20 cellular contexts compared by ENCODE assay signal in genomic region chr1:115323366-115324004, GRCh38. TPM values are rescaled to one million over a fixed set of nuclear protein-coding genes. Genes with fewer than 3 reads are reported as not detected.
A peak's percentile ranks its signal among the peaks of the same experiment; 100 is the strongest.
DNase-seq lines count a peak whose midpoint lies in the region; ATAC-seq, FAIRE-seq and TF ChIP-seq lines count a peak whose summit lies in the region.
"Had no signal": no experiment of that assay in that cellular context is flagged by ENCODE, and none has a peak within 500 bp of the region (broad histone marks: within the 10 kb centered on the region; RNA-seq: fewer than 3 reads in every experiment).

No MANE protein-coding gene starts in this region.

- no peak for TF ChIP-seq RAD21 in SK-N-SH (IDR thresholded peaks at IDR 0.05; ENCODE audit: low read length)

- ATAC-seq in GM21447 (IDR thresholded peaks at IDR 0.05; ENCODE audit: unreplicated experiment) (no peak), GM21529 (IDR thresholded peaks at IDR 0.05; ENCODE audit: unreplicated experiment) (no peak)
- ATAC-seq: naive thymus-derived CD4-positive, alpha-beta T cell; stimulated activated effector memory CD8-positive, alpha-beta T cell treated with anti-CD3 and anti-CD28 coated beads, Interleukin-12 subunit alpha, Interleukin-12 subunit beta, amount 100 ng/mL, for 72 hours had no signal

- H3K27ac ChIP-seq in breast epithelium = no peak overlapping the region
- peak overlapping the region in 1 of 2 experiments; percentile 64; a peak in 2 of 4 replicates for H3K27ac ChIP-seq in SK-N-SH (ENCODE audit: low read depth in 2 of 2, low read length in 1 of 2)
- H3K27ac ChIP-seq: cardiac muscle cell, tibial artery had no signal

- no peaks in the 10 kb centered on the region for H3K36me3 Mint-ChIP-seq in MCF 10A (ENCODE audit: insufficient read depth, unreplicated experiment)
- H3K36me3 Mint-ChIP-seq: activated naive CD4-positive, alpha-beta T cell treated with anti-CD3 and anti-CD28 coated beads, Interleukin-2, amount 50 U/mL, for 24 hours; CD4-positive, CD25-positive, alpha-beta regulatory T cell; stimulated activated effector memory CD8-positive, alpha-beta T cell treated with anti-CD3 and anti-CD28 coated beads, Interleukin-12 subunit alpha, Interleukin-12 subunit beta, amount 100 ng/mL, for 72 hours had no signal

- WGBS in SK-N-SH (ENCODE audit: low lambda C conversion rate) = 58% methylated on average over 2 of the region's 2 CpGs

- CTCF ChIA-PET in MCF 10A (lab: Yijun Ruan, JAX) = interaction anchor here (0.6 to 1.1 kb wide), 2 partner anchors 77 to 146 kb away, joined by 3 to 5 read pairs; no protein-coding TSS in a partner anchor
- CTCF ChIA-PET in SK-N-SH (lab: Yijun Ruan, JAX) = interaction anchor here (0.6 to 1.0 kb wide), 2 partner anchors 184 to 441 kb away, joined by 3 read pairs; no protein-coding TSS in a partner anchor

- FAIRE-seq in urothelium cell line (lab: Jason Lieb, UNC) = peak; percentile 13
- FAIRE-seq: A204.1 had no signal

- no peak for TF ChIP-seq POLR2A in breast epithelium (IDR thresholded peaks at IDR 0.05)

- TF ChIP-seq CTCF in MCF 10A (IDR thresholded peaks at IDR 0.05; ENCODE audit: unreplicated experiment) (no peak), breast epithelium (IDR thresholded peaks at IDR 0.05) (no peak), SK-N-SH (IDR thresholded peaks at IDR 0.05) (no peak), foreskin fibroblast (IDR thresholded peaks at IDR 0.05; ENCODE audit: low read depth, low read length) (no peak)

- H3K9me3 ChIP-seq in breast epithelium = no peaks in the 10 kb centered on the region
- H3K9me3 ChIP-seq in SK-N-SH = no peaks in the 10 kb centered on the region
- H3K9me3 ChIP-seq: tibial artery had no signal

- TF ChIP-seq EP300 in SK-N-SH (IDR thresholded peaks at IDR 0.05; ENCODE audit: borderline replicate concordance in 1 of 2, low read depth in 1 of 2, low read length in 1 of 2) = no peak

- H3K4me3 ChIP-seq in breast epithelium = no peak overlapping the region
- no peak overlapping the region for H3K4me3 ChIP-seq in SK-N-SH (ENCODE audit: low read depth in 2 of 2, low read length in 1 of 2)
- H3K4me3 ChIP-seq in foreskin fibroblast (ENCODE audit: low read depth in 1 of 2, low read length in 2 of 2) = no peak overlapping the region
- H3K4me3 ChIP-seq: cardiac muscle cell, tibial artery had no signal

- peak; percentile 24 for DNase-seq in MCF 10A (ENCODE audit: unreplicated experiment)
- DNase-seq in breast epithelium (ENCODE audit: low spot score in 2 of 2) = no peak
- DNase-seq in SK-N-SH = no peak
- peak; percentile 50 to 55 for DNase-seq in foreskin fibroblast
- DNase-seq in urothelium cell line (ENCODE audit: low spot score) = no peak
- no peak for DNase-seq in SW480 (ENCODE audit: low spot score)
- DNase-seq: activated CD4-positive, alpha-beta T cell treated with anti-CD3 and anti-CD28 coated beads, Interleukin-2, amount 50 U/mL, for 4 hours; activated T-cell treated with anti-CD3 and anti-CD28 coated beads, Interleukin-2, amount 50 U/mL, for 1 hour; CD4-positive, CD25-positive, alpha-beta regulatory T cell; effector CD8-positive, alpha-beta T cell; naive thymus-derived CD4-positive, alpha-beta T cell; NCI-H1436; NK-92 treated with Interleukin-12 subunit alpha and Interleukin-12 subunit beta, amount 100 ng/mL, for 24 hours; tibial artery had no signal

- no peaks in the 10 kb centered on the region for H3K9me3 Mint-ChIP-seq in MCF 10A (ENCODE audit: unreplicated experiment)
- H3K9me3 Mint-ChIP-seq: activated naive CD4-positive, alpha-beta T cell treated with anti-CD3 and anti-CD28 coated beads, Interleukin-2, amount 50 U/mL, for 24 hours; stimulated activated effector memory CD8-positive, alpha-beta T cell treated with anti-CD3 and anti-CD28 coated beads, Interleukin-12 subunit alpha, Interleukin-12 subunit beta, amount 100 ng/mL, for 72 hours had no signal

- H2AFZ ChIP-seq in SK-N-SH (ENCODE audit: low read depth) = no peak overlapping the region

- POLR2A ChIA-PET in MCF 10A (lab: Yijun Ruan, JAX) = interaction anchor here (1.7 to 4.9 kb wide), 2 partner anchors 9 to 14 kb away, joined by 3 to 14 read pairs; partner anchors contain the start of gene NGF
- POLR2A ChIA-PET in SK-N-SH (lab: Yijun Ruan, JAX) = no interaction called here

- H3K4me3 Mint-ChIP-seq in MCF 10A (ENCODE audit: unreplicated experiment) = no peak overlapping the region
- H3K4me3 Mint-ChIP-seq: activated naive CD4-positive, alpha-beta T cell treated with anti-CD3 and anti-CD28 coated beads, Interleukin-2, amount 50 U/mL, for 24 hours; CD4-positive, CD25-positive, alpha-beta regulatory T cell; naive thymus-derived CD4-positive, alpha-beta T cell; stimulated activated effector memory CD8-positive, alpha-beta T cell treated with anti-CD3 and anti-CD28 coated beads, Interleukin-12 subunit alpha, Interleukin-12 subunit beta, amount 100 ng/mL, for 72 hours had no signal

- H3K9ac ChIP-seq in SK-N-SH = peak overlapping the region; percentile 2; the same call in 1 of the 2 replicates

- H3K4me1 Mint-ChIP-seq in MCF 10A (ENCODE audit: insufficient read depth, unreplicated experiment) = peaks cover 6% of the 10 kb centered on the region
- H3K4me1 Mint-ChIP-seq: activated naive CD4-positive, alpha-beta T cell treated with anti-CD3 and anti-CD28 coated beads, Interleukin-2, amount 50 U/mL, for 24 hours; CD4-positive, CD25-positive, alpha-beta regulatory T cell; naive thymus-derived CD4-positive, alpha-beta T cell; stimulated activated effector memory CD8-positive, alpha-beta T cell treated with anti-CD3 and anti-CD28 coated beads, Interleukin-12 subunit alpha, Interleukin-12 subunit beta, amount 100 ng/mL, for 72 hours had no signal

- H3K79me2 ChIP-seq in SK-N-SH (ENCODE audit: insufficient read depth) = peaks cover 100% of the 10 kb centered on the region

- H3K4me1 ChIP-seq in breast epithelium = no peaks in the 10 kb centered on the region
- H3K4me1 ChIP-seq in SK-N-SH (ENCODE audit: control insufficient read depth in 1 of 2, insufficient read depth in 2 of 2, low read depth in 1 of 2, low read length in 1 of 2) = peaks cover 13 to 45% of the 10 kb centered on the region in 2 experiments; a peak in 3 of 4 replicates

- no peaks in the 10 kb centered on the region for H3K27me3 ChIP-seq in breast epithelium
- no peaks in the 10 kb centered on the region for H3K27me3 ChIP-seq in SK-N-SH (ENCODE audit: insufficient read depth)
- H3K27me3 ChIP-seq: tibial artery had no signal

- peaks cover 3% of the 10 kb centered on the region for H3F3A ChIP-seq in SK-N-SH (replicated peaks; ENCODE audit: insufficient read depth)

- no peaks in the 10 kb centered on the region for H3K9me2 ChIP-seq in SK-N-SH

- no peak overlapping the region for H3K4me2 ChIP-seq in SK-N-SH

- H3K27ac Mint-ChIP-seq in MCF 10A (ENCODE audit: low read depth, unreplicated experiment) = no peak overlapping the region
- H3K27ac Mint-ChIP-seq: activated naive CD4-positive, alpha-beta T cell treated with anti-CD3 and anti-CD28 coated beads, Interleukin-2, amount 50 U/mL, for 24 hours; CD4-positive, CD25-positive, alpha-beta regulatory T cell; naive thymus-derived CD4-positive, alpha-beta T cell; stimulated activated effector memory CD8-positive, alpha-beta T cell treated with anti-CD3 and anti-CD28 coated beads, Interleukin-12 subunit alpha, Interleukin-12 subunit beta, amount 100 ng/mL, for 72 hours had no signal

- H4K20me1 ChIP-seq in SK-N-SH (ENCODE audit: insufficient read depth) = no peaks in the 10 kb centered on the region

- no peaks in the 10 kb centered on the region for H3K27me3 Mint-ChIP-seq in MCF 10A (ENCODE audit: insufficient read depth, unreplicated experiment)

- intact Hi-C loops in MCF 10A (cut with micrococcal nuclease) = no loop called here
- intact Hi-C loops in breast epithelium (cut with DNase I; ENCODE audit: low total_unique reads) = no loop called here

- H3K36me3 ChIP-seq in breast epithelium (no peaks in the 10 kb centered on the region), SK-N-SH (replicated peaks in 1 of 2; ENCODE audit: control insufficient read depth in 1 of 2, insufficient read depth in 2 of 2, low read length in 1 of 2) (peaks cover 2 to 9% of the 10 kb centered on the region in 2 experiments)
- H3K36me3 ChIP-seq: cardiac muscle cell, tibial artery had no signal

- no TSS peak for BruUV-seq in MCF 10A (replicated peaks; lab: Mats Ljungman, UMichigan)

TF ChIP-seq in SK-N-SH, 30 proteins besides CTCF, POLR2A, EP300 and RAD21:
- TF ChIP-seq JUND (IDR thresholded peaks at IDR 0.05) (0 out of 2 replicates have a peak, but pooled peaks have one; percentile 9), USF2 (IDR thresholded peaks at IDR 0.05; ENCODE audit: borderline replicate concordance, low read depth, low read length) (no peak), RXRA (IDR thresholded peaks at IDR 0.05; ENCODE audit: borderline replicate concordance, low read depth) (no peak)
- TF ChIP-seq, protein P1, sequence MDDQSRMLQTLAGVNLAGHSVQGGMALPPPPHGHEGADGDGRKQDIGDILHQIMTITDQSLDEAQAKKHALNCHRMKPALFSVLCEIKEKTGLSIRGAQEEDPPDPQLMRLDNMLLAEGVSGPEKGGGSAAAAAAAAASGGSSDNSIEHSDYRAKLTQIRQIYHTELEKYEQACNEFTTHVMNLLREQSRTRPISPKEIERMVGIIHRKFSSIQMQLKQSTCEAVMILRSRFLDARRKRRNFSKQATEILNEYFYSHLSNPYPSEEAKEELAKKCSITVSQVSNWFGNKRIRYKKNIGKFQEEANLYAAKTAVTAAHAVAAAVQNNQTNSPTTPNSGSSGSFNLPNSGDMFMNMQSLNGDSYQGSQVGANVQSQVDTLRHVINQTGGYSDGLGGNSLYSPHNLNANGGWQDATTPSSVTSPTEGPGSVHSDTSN (IDR thresholded peaks at IDR 0.05) = peak; percentile 19; the same call in 1 of the 2 replicates

RNA-seq across cellular contexts. Expression of gene NGF, which starts 14.6 kb away (rescaled TPM):
- 1.1 and 3.2 TPM in 2 replicates for total RNA-seq in MCF 10A (2022)
- 1 to 10 TPM in 2 of 3 donors, under 1 TPM in 1; 0.64 to 7.2 (median 3.4) TPM for total RNA-seq in breast epithelium
- polyA plus RNA-seq in SK-N-SH (2012; rRNA removed) = 53.7 and 75.8 TPM in 2 replicates
- polyA plus RNA-seq in SK-N-SH (2012; cell fraction: cytosol; rRNA removed) = 44.0 and 44.5 TPM in 2 replicates
- polyA plus RNA-seq in SK-N-SH (2012; cell fraction: nucleus; rRNA removed) = 46.9 and 53.1 TPM in 2 replicates
- total RNA-seq: CD4-positive, CD25-positive, alpha-beta regulatory T cell; naive thymus-derived CD4-positive, alpha-beta T cell had no signal
- polyA plus RNA-seq: cardiac muscle cell; CD4-positive, CD25-positive, alpha-beta regulatory T cell; naive thymus-derived CD4-positive, alpha-beta T cell had no signal

Comparison
In these comparisons a context has a peak if more than half of its experiments do, and no peak if none do; other contexts are left out.
1. DNase-seq: peak in MCF 10A (single experiment) and foreskin fibroblast (2 of 2); none in breast epithelium (0 of 2), SK-N-SH (single experiment), urothelium cell line (single experiment) and SW480 (single experiment).